ENCODE assay signal across 2 cellular contexts in genomic region chr12:7089196-7089871, GRCh38.
TF ChIP-seq lines count a peak whose summit lies in the region.

No MANE protein-coding gene starts in this region.

TF ChIP-seq in IMR-90, 13 proteins besides CTCF, POLR2A, EP300 and RAD21:
- TF ChIP-seq MAZ (IDR thresholded peaks at IDR 0.05; ENCODE audit: borderline replicate concordance, low read depth, low read length) = no peak
- TF ChIP-seq USF2 (IDR thresholded peaks at IDR 0.05; ENCODE audit: low read depth, low read length) = no peak
- TF ChIP-seq SMC3 (IDR thresholded peaks at IDR 0.05; ENCODE audit: low read depth, low read length) = no peak
- TF ChIP-seq RCOR1 (IDR thresholded peaks at IDR 0.05; ENCODE audit: insufficient replicate concordance, low read length) = no peak
- no peak for TF ChIP-seq MAFK (IDR thresholded peaks at IDR 0.05; ENCODE audit: low read depth, low read length)
- TF ChIP-seq RFX5 (IDR thresholded peaks at IDR 0.05; ENCODE audit: low read depth, low read length) = no peak
- TF ChIP-seq FOS (IDR thresholded peaks at IDR 0.05; ENCODE audit: low read depth, low read length) = no peak
- no peak for TF ChIP-seq BHLHE40 (IDR thresholded peaks at IDR 0.05; ENCODE audit: low read depth, low read length)
- no peak for TF ChIP-seq ELK1 (IDR thresholded peaks at IDR 0.05; ENCODE audit: borderline replicate concordance, low read depth, low read length)
- TF ChIP-seq CEBPB (IDR thresholded peaks at IDR 0.05; ENCODE audit: low read depth, low read length) = no peak
- TF ChIP-seq NFE2L2 (IDR thresholded peaks at IDR 0.05; ENCODE audit: low read depth, low read length) = no peak
- no peak for TF ChIP-seq CHD1 (IDR thresholded peaks at IDR 0.05; ENCODE audit: low read depth, low read length)
- TF ChIP-seq MXI1 (IDR thresholded peaks at IDR 0.05; ENCODE audit: borderline replicate concordance, low read depth, low read length) = no peak

TF ChIP-seq in H1, 55 proteins besides CTCF, POLR2A, EP300 and RAD21:
- TF ChIP-seq SIN3A (conservative IDR thresholded peaks at IDR 0.05 in 1 of 2, IDR thresholded peaks at IDR 0.05 in 1 of 2; ENCODE audit: low read depth in 1 of 2, low read length in 2 of 2) = no peak
- TF ChIP-seq TAF1 (IDR thresholded peaks at IDR 0.05; ENCODE audit: low read depth, low read length) = no peak
- no peak for TF ChIP-seq EZH2 (IDR thresholded peaks at IDR 0.05; ENCODE audit: low read depth, low read length, severe bottlenecking)
- TF ChIP-seq SP1 (IDR thresholded peaks at IDR 0.05; ENCODE audit: low read depth, low read length) = no peak
- TF ChIP-seq TBP (IDR thresholded peaks at IDR 0.05; ENCODE audit: low read depth, low read length) = no peak
- TF ChIP-seq KDM5A (IDR thresholded peaks at IDR 0.05; ENCODE audit: low read length) = no peak
- no peak for TF ChIP-seq YY1 (IDR thresholded peaks at IDR 0.05; ENCODE audit: low read depth, low read length)
- no peak for TF ChIP-seq POU5F1 (IDR thresholded peaks at IDR 0.05; ENCODE audit: low read depth, low read length)
- TF ChIP-seq GTF2F1 (IDR thresholded peaks at IDR 0.05; ENCODE audit: borderline replicate concordance, low read depth, low read length) = no peak
- TF ChIP-seq HDAC6 (IDR thresholded peaks at IDR 0.05; ENCODE audit: low read depth, low read length) = no peak
- no peak for TF ChIP-seq CTBP2 (IDR thresholded peaks at IDR 0.05; ENCODE audit: borderline replicate concordance, insufficient read depth, insufficient read length, low read length)
- TF ChIP-seq SAP30 (IDR thresholded peaks at IDR 0.05; ENCODE audit: insufficient read depth, insufficient replicate concordance, low read length) = no peak
- TF ChIP-seq RBBP5 (IDR thresholded peaks at IDR 0.05; ENCODE audit: borderline replicate concordance, low read depth, low read length) = no peak
- TF ChIP-seq SUZ12 (IDR thresholded peaks at IDR 0.05; ENCODE audit: low read length) = no peak
- no peak for TF ChIP-seq KDM1A (IDR thresholded peaks at IDR 0.05; ENCODE audit: borderline replicate concordance, low read length)
- no peak for TF ChIP-seq CHD1 (IDR thresholded peaks at IDR 0.05; ENCODE audit: low read depth, low read length)
